ENCODE assay signal across 1 cellular context in genomic region chr2:134736167-134736885, GRCh38.
A peak's percentile ranks its signal among the peaks of the same experiment; 100 is the strongest.
TF ChIP-seq lines count a peak whose summit lies in the region.

No MANE protein-coding gene starts in this region.

TF ChIP-seq in endothelial cell of umbilical vein, 7 proteins besides CTCF, POLR2A, EP300 and RAD21:
- TF ChIP-seq EZH2 (IDR thresholded peaks at IDR 0.05; ENCODE audit: borderline replicate concordance, low read depth, low read length, severe bottlenecking): no peak
- TF ChIP-seq FOS (IDR thresholded peaks at IDR 0.05; ENCODE audit: borderline replicate concordance, insufficient read depth, low read length): peak; percentile 91
- peak; percentile 80 for TF ChIP-seq GATA2 (IDR thresholded peaks at IDR 0.05; ENCODE audit: insufficient read depth, insufficient read length, low read depth, low read length)
- peak; percentile 82 for TF ChIP-seq JUN (IDR thresholded peaks at IDR 0.05; ENCODE audit: borderline replicate concordance, insufficient read depth, insufficient read length, low read depth)
- no peak for TF ChIP-seq MAX (IDR thresholded peaks at IDR 0.05; ENCODE audit: insufficient read depth, insufficient read length)
- TF ChIP-seq POLR2AphosphoS5 (IDR thresholded peaks at IDR 0.05; ENCODE audit: insufficient read depth, low read depth, low read length): peak; percentile 81
- peak; percentile 26 for TF ChIP-seq MYC (IDR thresholded peaks at IDR 0.05; ENCODE audit: low read depth, low read length)
